In the genomic region with DNA sequence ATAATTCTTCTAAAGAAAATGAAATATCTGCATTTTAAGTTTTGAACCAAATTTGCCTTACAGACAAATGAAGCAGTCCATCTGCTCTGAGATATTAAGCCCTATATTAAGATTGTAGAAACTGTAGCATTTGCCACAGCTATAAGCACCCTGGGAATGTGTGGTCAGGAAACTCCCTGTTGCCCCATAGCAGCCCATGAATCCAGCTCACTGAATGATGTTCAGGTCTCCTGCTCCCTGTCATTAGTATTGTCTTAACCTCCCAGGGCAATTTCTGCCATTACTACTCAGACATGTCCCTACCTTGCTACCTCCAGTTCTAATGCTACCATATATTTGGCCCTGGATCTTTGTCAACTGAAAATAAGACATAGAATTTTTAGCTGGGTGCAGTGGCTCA, we compare ENCODE assay signal across 15 cellular contexts. TPM values are rescaled to one million over a fixed set of nuclear protein-coding genes. Genes with fewer than 3 reads are reported as not detected.
DNase-seq lines count a peak whose midpoint lies in the region; TF ChIP-seq lines count a peak whose summit lies in the region.
"Had no signal": no experiment of that assay in that cellular context is flagged by ENCODE, and none has a peak within 500 bp of the region (broad histone marks: within the 10 kb centered on the region; RNA-seq: fewer than 3 reads in every experiment).

No MANE protein-coding gene starts in this region.

- TF ChIP-seq CTCF in AG04449 (IDR thresholded peaks at IDR 0.05; ENCODE audit: insufficient read depth, low read length, missing control alignments) (no peak), fibroblast of mammary gland (conservative IDR thresholded peaks at IDR 0.05; ENCODE audit: control insufficient read depth, insufficient read depth, low read depth, low read length) (no peak), osteoblast (IDR thresholded peaks at IDR 0.05; ENCODE audit: extremely low read depth, low read depth, low read length) (no peak)

- H3K27ac ChIP-seq in osteoblast (ENCODE audit: low read depth, low read length) = peak overlapping the region; percentile 42
- H3K27ac ChIP-seq in effector memory CD4-positive, alpha-beta T cell (ENCODE audit: insufficient read depth, low read length, poor library complexity, severe bottlenecking) = no peak overlapping the region
- H3K27ac ChIP-seq: C4-2B, SK-N-MC had no signal

- H2AFZ ChIP-seq in osteoblast (ENCODE audit: low read length) = no peak overlapping the region

- H3K27me3 ChIP-seq in osteoblast (ENCODE audit: insufficient read depth, low read length) = no peaks in the 10 kb centered on the region
- H3K27me3 ChIP-seq in effector memory CD4-positive, alpha-beta T cell (replicated peaks; ENCODE audit: control insufficient read depth, insufficient read depth, low read length, poor library complexity, severe bottlenecking) = no peaks in the 10 kb centered on the region

- POLR2A ChIA-PET in AG04449 (lab: Yijun Ruan, JAX) (no interaction called here), HEK293T (lab: Yijun Ruan, JAX) (no interaction called here)

- no peak overlapping the region for H3K4me3 ChIP-seq in AG04449 (ENCODE audit: low read depth, low read length)
- no peak overlapping the region for H3K4me3 ChIP-seq in fibroblast of mammary gland (ENCODE audit: control insufficient read depth, low read depth, low read length)
- no peak overlapping the region for H3K4me3 ChIP-seq in osteoblast (ENCODE audit: insufficient read depth, low read length)
- no peak overlapping the region for H3K4me3 ChIP-seq in effector memory CD4-positive, alpha-beta T cell (ENCODE audit: insufficient read depth, low read depth, low read length, poor library complexity, severe bottlenecking)
- H3K4me3 ChIP-seq: SK-N-MC had no signal

- no peaks in the 10 kb centered on the region for H3K36me3 ChIP-seq in osteoblast (ENCODE audit: insufficient read depth, low read length)
- H3K36me3 ChIP-seq in effector memory CD4-positive, alpha-beta T cell (ENCODE audit: control insufficient read depth, insufficient read depth, low read length) = no peaks in the 10 kb centered on the region

- no peaks in the 10 kb centered on the region for H3K79me2 ChIP-seq in osteoblast (ENCODE audit: insufficient read depth, low read length)

- H3K4me2 ChIP-seq in osteoblast (ENCODE audit: insufficient read depth, low read length) = no peak overlapping the region

- no peaks in the 10 kb centered on the region for H3K9me3 ChIP-seq in osteoblast (ENCODE audit: low read depth, low read length)
- H3K9me3 ChIP-seq in effector memory CD4-positive, alpha-beta T cell (ENCODE audit: control insufficient read depth, low read length) = no peaks in the 10 kb centered on the region

- peaks cover 24% of the 10 kb centered on the region for H3K4me1 ChIP-seq in osteoblast (ENCODE audit: insufficient read depth, low read length)
- no peaks in the 10 kb centered on the region for H3K4me1 ChIP-seq in effector memory CD4-positive, alpha-beta T cell (ENCODE audit: control insufficient read depth, insufficient read depth, low read length, poor library complexity, severe bottlenecking)

- CTCF ChIA-PET in AG04449 (lab: Yijun Ruan, JAX) (interaction anchor here (0.6 to 2.5 kb wide), 6 partner anchors 12 to 615 kb away, joined by 3 to 16 read pairs (median 3); no protein-coding TSS in a partner anchor), HEK293T (lab: Yijun Ruan, JAX) (no interaction called here)

- no peaks in the 10 kb centered on the region for H4K20me1 ChIP-seq in osteoblast (ENCODE audit: insufficient read depth, low read length)

- peak; percentile 59 for DNase-seq in AG04449 (ENCODE audit: low read depth, low spot score)
- DNase-seq in NCI-H226 = peak; percentile 33
- peak; percentile 28 for DNase-seq in fibroblast of mammary gland (ENCODE audit: low read depth)
- no peak for DNase-seq in osteoblast (ENCODE audit: insufficient read length, low spot score, missing footprints)
- DNase-seq in dermis blood vessel endothelial cell = no peak
- DNase-seq in GDM1 (lab: John Stamatoyannopoulos, UW) = no peak
- no peak for DNase-seq in HEK293T (ENCODE audit: extremely low spot score)
- DNase-seq in effector memory CD4-positive, alpha-beta T cell = no peak
- DNase-seq: 8988T, KG1, NCI-H1092, NCI-H1694, NCI-H2107 had no signal

TF ChIP-seq in HEK293T, 16 proteins besides CTCF, POLR2A, EP300 and RAD21:
- TF ChIP-seq TARDBP (IDR thresholded peaks at IDR 0.05) = no peak
- TF ChIP-seq ELF4 (IDR thresholded peaks at IDR 0.05) = no peak
- TF ChIP-seq ZNF384 (IDR thresholded peaks at IDR 0.05) = no peak
- no peak for TF ChIP-seq NFRKB (IDR thresholded peaks at IDR 0.05)
- TF ChIP-seq HDGF (IDR thresholded peaks at IDR 0.05; ENCODE audit: borderline replicate concordance) = no peak
- TF ChIP-seq FOXM1 (IDR thresholded peaks at IDR 0.05; ENCODE audit: borderline replicate concordance) = no peak
- TF ChIP-seq ARNT (IDR thresholded peaks at IDR 0.05) = no peak
- no peak for TF ChIP-seq FOXK2 (IDR thresholded peaks at IDR 0.05)
- TF ChIP-seq SUZ12 (IDR thresholded peaks at IDR 0.05) = no peak
- TF ChIP-seq BHLHE40 (IDR thresholded peaks at IDR 0.05; ENCODE audit: borderline replicate concordance) = no peak
- no peak for TF ChIP-seq LEF1 (IDR thresholded peaks at IDR 0.05; ENCODE audit: borderline replicate concordance)
- TF ChIP-seq FOXA1 (IDR thresholded peaks at IDR 0.05) = no peak
- no peak for TF ChIP-seq CTBP1 (IDR thresholded peaks at IDR 0.05; ENCODE audit: borderline replicate concordance)
TF ChIP-seq in HEK293T: peak in this region for 0.

RNA-seq across cellular contexts. Expression of a gene that starts 41.1 kb away (rescaled TPM):
- total RNA-seq in osteoblast = 4.7 and 5.3 TPM in 2 replicates
- total RNA-seq in dermis blood vessel endothelial cell = not detected in 2 replicates

Comparison
In these comparisons a context has a peak if more than half of its experiments do, and no peak if none do; other contexts are left out.
1. DNase-seq: peak in AG04449 (single experiment), NCI-H226 (single experiment) and fibroblast of mammary gland (single experiment); none in osteoblast (single experiment), dermis blood vessel endothelial cell (single experiment), GDM1 (single experiment), HEK293T (single experiment) and effector memory CD4-positive, alpha-beta T cell (0 of 3).